Comparison of ENCODE assay signal across 18 cellular contexts in genomic region chr13:75721307-75721706, GRCh38.
A peak's percentile ranks its signal among the peaks of the same experiment; 100 is the strongest.
DNase-seq lines count a peak whose midpoint lies in the region; ATAC-seq, FAIRE-seq and TF ChIP-seq lines count a peak whose summit lies in the region.
"Had no signal": no experiment of that assay in that cellular context is flagged by ENCODE, and none has a peak within 500 bp of the region (broad histone marks: within the 10 kb centered on the region; RNA-seq: fewer than 3 reads in every experiment).

No MANE protein-coding gene starts in this region.

- H3K36me3 ChIP-seq in IMR-90 (ENCODE audit: control insufficient read depth, insufficient read depth, low read length), result peaks cover 5% of the 10 kb centered on the region
- H3K36me3 ChIP-seq: BLaER1 had no signal

- WGBS in IMR-90 (ENCODE audit: extremely low coverage in 2 of 2, insufficient read length in 1 of 2), 2 experiments, result no CpG with 5 or more reads among the region's 2 CpGs

- no peak overlapping the region for H4K8ac ChIP-seq in IMR-90 (ENCODE audit: low read depth in 2 of 2, low read length in 2 of 2)

- H3K4ac ChIP-seq in IMR-90 (ENCODE audit: low read depth, low read length), result no peak overlapping the region

- intact Hi-C loops in IMR-90 (cut with micrococcal nuclease), result no loop called here

- H2BK5ac ChIP-seq in IMR-90 (ENCODE audit: low read depth, low read length, poor library complexity, severe bottlenecking), result no peak overlapping the region

- H4K91ac ChIP-seq in IMR-90 (ENCODE audit: insufficient read depth, low read depth, low read length), result no peak overlapping the region

- no peak overlapping the region for H3K4me3 ChIP-seq in IMR-90 (ENCODE audit: insufficient read depth, low read depth, low read length)
- H3K4me3 ChIP-seq: BLaER1, GM23248 had no signal

- H4K5ac ChIP-seq in IMR-90 (ENCODE audit: low read depth, low read length), result no peak overlapping the region

- FAIRE-seq in GM12892 (lab: Jason Lieb, UNC) (peak; percentile 17), islet of Langerhans (lab: Jason Lieb, UNC) (peak; percentile 81)
- FAIRE-seq: GM18507, H1 had no signal

- no peaks in the 10 kb centered on the region for H3K9me3 ChIP-seq in IMR-90 (ENCODE audit: control insufficient read depth, insufficient read depth, low read length)
- H3K9me3 ChIP-seq: BLaER1, Caco-2 had no signal

- no peak overlapping the region for H2AK9ac ChIP-seq in IMR-90 (replicated peaks; ENCODE audit: low read depth, low read length, poor library complexity)

- TF ChIP-seq POLR2A in GM12892 (IDR thresholded peaks at IDR 0.05; ENCODE audit: low read depth, low read length) (no peak), IMR-90 (IDR thresholded peaks at IDR 0.05; ENCODE audit: low read depth, low read length) (no peak)

- peaks cover 10% of the 10 kb centered on the region for H3K4me1 ChIP-seq in IMR-90 (ENCODE audit: control insufficient read depth, insufficient read depth, low read length)
- H3K4me1 ChIP-seq: BLaER1 had no signal

- H3K27ac ChIP-seq in IMR-90 (ENCODE audit: insufficient read depth, low read length), result no peak overlapping the region
- H3K27ac ChIP-seq: BLaER1, C4-2B, GM23248 had no signal

- no peak overlapping the region for H2BK120ac ChIP-seq in IMR-90 (ENCODE audit: low read depth, low read length)

- no peak overlapping the region for H2BK15ac ChIP-seq in IMR-90 (ENCODE audit: low read depth, low read length)

- H3K4me2 ChIP-seq in IMR-90 (ENCODE audit: low read depth, low read length), result no peak overlapping the region
- H3K4me2 ChIP-seq: BLaER1 had no signal

- no peak for TF ChIP-seq CTCF in IMR-90 (conservative IDR thresholded peaks at IDR 0.05; ENCODE audit: low read depth, low read length)

- no TSS peak for BruUV-seq in IMR-90 (replicated peaks; lab: Mats Ljungman, UMichigan)

- H3K9ac ChIP-seq in IMR-90 (ENCODE audit: low read depth, low read length), result no peak overlapping the region
- H3K9ac ChIP-seq: BLaER1, GM23248 had no signal

- no peak overlapping the region for H2AFZ ChIP-seq in IMR-90 (replicated peaks; ENCODE audit: low read length, poor library complexity)
- H2AFZ ChIP-seq: GM23248 had no signal

- H3K79me1 ChIP-seq in IMR-90 (ENCODE audit: low read depth in 1 of 2, low read length in 2 of 2), result peaks cover 31 to 61% of the 10 kb centered on the region in 2 experiments

- POLR2A ChIA-PET in IMR-90 (lab: Charles Lee; ENCODE audit: unreplicated experiment), result no interaction called here

- no peak for ATAC-seq in IMR-90 (ENCODE audit: low read depth)
- no peak for ATAC-seq in HG03432 (IDR thresholded peaks at IDR 0.05; ENCODE audit: unreplicated experiment)
- ATAC-seq: CD8-positive, alpha-beta T cell; HCT116 had no signal

- no peaks in the 10 kb centered on the region for H3K27me3 ChIP-seq in IMR-90 (ENCODE audit: control insufficient read depth, insufficient read depth, low read length)
- H3K27me3 ChIP-seq: BLaER1 had no signal

- no peak overlapping the region for H3K56ac ChIP-seq in IMR-90 (ENCODE audit: extremely low read depth, insufficient read depth, low read length)

- dilution Hi-C loops in IMR-90 (cut with HindIII; ENCODE audit: low sequenced_read_pairs, unreplicated experiment), result no loop called here

- H3K9me1 ChIP-seq in IMR-90 (ENCODE audit: insufficient read depth, low read length), result peaks cover 2% of the 10 kb centered on the region

- DNase-seq in GM12892 (ENCODE audit: insufficient read length) (no peak), IMR-90 (no peak), kidney tubule cell (ENCODE audit: low spot score) (no peak)
- no peak for DNase-seq in activated naive CD4-positive, alpha-beta T cell (lab: John Stamatoyannopoulos, UW)
- DNase-seq: Caco-2; CD4-positive, CD25-positive, alpha-beta regulatory T cell; CD8-positive, alpha-beta T cell; DMS153; DND-41; GM23248; H9 had no signal

- H3K18ac ChIP-seq in IMR-90 (ENCODE audit: low read depth, low read length), result no peak overlapping the region

- in situ Hi-C loops in IMR-90 (cut with MboI; ENCODE audit: low sequenced_read_pairs), result no loop called here

- no peak for TF ChIP-seq RAD21 in IMR-90 (IDR thresholded peaks at IDR 0.05; ENCODE audit: low read length)

- CTCF ChIA-PET in IMR-90 (lab: Yijun Ruan, JAX), result no interaction called here

- H2AK5ac ChIP-seq in IMR-90 (ENCODE audit: low read depth, low read length), result no peak overlapping the region

- peaks cover 62% of the 10 kb centered on the region; the same call in 1 of the 2 replicates for H4K20me1 ChIP-seq in IMR-90 (ENCODE audit: insufficient read depth, low read length)
- H4K20me1 ChIP-seq: BLaER1 had no signal

- H2BK20ac ChIP-seq in IMR-90 (ENCODE audit: low read depth, low read length), result no peak overlapping the region

- no peak overlapping the region for H3K23ac ChIP-seq in IMR-90 (ENCODE audit: low read depth, low read length)

- H3K14ac ChIP-seq in IMR-90 (replicated peaks; ENCODE audit: low read depth, low read length), result no peak overlapping the region

TF ChIP-seq in IMR-90, 13 proteins besides CTCF, POLR2A, EP300 and RAD21:
- TF ChIP-seq NFE2L2 (IDR thresholded peaks at IDR 0.05; ENCODE audit: low read depth, low read length), result no peak
- no peak for TF ChIP-seq MAZ (IDR thresholded peaks at IDR 0.05; ENCODE audit: borderline replicate concordance, low read depth, low read length)
- TF ChIP-seq MAFK (IDR thresholded peaks at IDR 0.05; ENCODE audit: low read depth, low read length), result peak; percentile 30; the same call in 1 of the 2 replicates
